8 cellular contexts compared by ENCODE assay signal in genomic region chr13:30376426-30377311, GRCh38. TPM values are rescaled to one million over a fixed set of nuclear protein-coding genes. Genes with fewer than 3 reads are reported as not detected.
DNase-seq lines count a peak whose midpoint lies in the region; ATAC-seq and TF ChIP-seq lines count a peak whose summit lies in the region.

No MANE protein-coding gene starts in this region.

- DNase-seq in CD4-positive, alpha-beta T cell: peak; percentile 52 to 70 (median 66)
- peak; percentile 53 to 80 (median 66) for DNase-seq in T-cell
- peak; percentile 55 for DNase-seq in activated naive CD8-positive, alpha-beta T cell treated with anti-CD3 and anti-CD28 coated beads, Interleukin-2, amount 50 U/mL, for 24 hours
- DNase-seq in stimulated activated CD8-positive, alpha-beta memory T cell treated with anti-CD3 and anti-CD28 coated beads, Interleukin-12 subunit alpha, Interleukin-12 subunit beta, amount 100 ng/mL, for 1 hour (ENCODE audit: low read depth): peak; percentile 43
- DNase-seq in NCI-H1930 (lab: John Stamatoyannopoulos, UW): no peak
- DNase-seq in cerebellar cortex (ENCODE audit: low spot score): no peak

- no peaks in the 10 kb centered on the region for H3K27me3 ChIP-seq in CD4-positive, alpha-beta T cell (ENCODE audit: control insufficient read depth, insufficient read depth, low read length)

- H3K36me3 Mint-ChIP-seq in CD4-positive, alpha-beta T cell (ENCODE audit: low read depth): peaks cover 5% of the 10 kb centered on the region
- no peaks in the 10 kb centered on the region for H3K36me3 Mint-ChIP-seq in T-cell
- peaks cover 2% of the 10 kb centered on the region for H3K36me3 Mint-ChIP-seq in activated naive CD8-positive, alpha-beta T cell treated with anti-CD3 and anti-CD28 coated beads, Interleukin-2, amount 50 U/mL, for 24 hours (ENCODE audit: low read depth)

- ATAC-seq in CD4-positive, alpha-beta T cell (ENCODE audit: poor library complexity): peak; percentile 60
- ATAC-seq in GM19328 (IDR thresholded peaks at IDR 0.05; ENCODE audit: unreplicated experiment) (peak; percentile 49), HG03439 (IDR thresholded peaks at IDR 0.05; ENCODE audit: unreplicated experiment) (peak; percentile 52), T-cell (replicated peaks in 1 of 4) (peak; percentile 70 to 81 (median 78))
- peak; percentile 84 for ATAC-seq in activated naive CD8-positive, alpha-beta T cell treated with anti-CD3 and anti-CD28 coated beads, Interleukin-2, amount 50 U/mL, for 24 hours

- intact Hi-C loops in CD4-positive, alpha-beta T cell (cut with DNase I, micrococcal nuclease): loop anchor here (1.0 to 10.0 kb wide), 4 partner anchors 14 to 198 kb away; partner anchors contain the start of gene UBE2L5 (in 1 of the 2)

- TF ChIP-seq CTCF in CD4-positive, alpha-beta T cell (IDR thresholded peaks at IDR 0.05): no peak

- POLR2A ChIA-PET in CD4-positive, alpha-beta T cell (lab: Charles Lee): interaction anchor here (0.5 to 7.0 kb wide), 20 partner anchors 7 to 526 kb away, joined by 3 to 254 read pairs (median 5); partner anchors contain the start of genes HMGB1, KATNAL1, UBE2L5 and UBL3
- POLR2A ChIA-PET in T-cell (lab: Charles Lee): interaction anchor here (0.6 to 1.6 kb wide), 5 partner anchors 9 to 45 kb away, joined by 3 to 4 read pairs (median 4); partner anchors contain the start of gene UBE2L5 (in 1 of the 2)

- H3K27ac ChIP-seq in CD4-positive, alpha-beta T cell (ENCODE audit: low read depth, low read length): peak overlapping the region; percentile 69

- H3K9me3 Mint-ChIP-seq in CD4-positive, alpha-beta T cell: no peaks in the 10 kb centered on the region
- H3K9me3 Mint-ChIP-seq in T-cell: no peaks in the 10 kb centered on the region
- H3K9me3 Mint-ChIP-seq in activated naive CD8-positive, alpha-beta T cell treated with anti-CD3 and anti-CD28 coated beads, Interleukin-2, amount 50 U/mL, for 24 hours: no peaks in the 10 kb centered on the region

- no peaks in the 10 kb centered on the region for H3K9me3 ChIP-seq in CD4-positive, alpha-beta T cell (ENCODE audit: control insufficient read depth, low read length)

- peak overlapping the region; percentile 84 for H3K4me3 Mint-ChIP-seq in CD4-positive, alpha-beta T cell
- peak overlapping the region; percentile 72 to 83 (median 79) for H3K4me3 Mint-ChIP-seq in T-cell
- H3K4me3 Mint-ChIP-seq in activated naive CD8-positive, alpha-beta T cell treated with anti-CD3 and anti-CD28 coated beads, Interleukin-2, amount 50 U/mL, for 24 hours: peak overlapping the region; percentile 72

- CTCF ChIA-PET in CD4-positive, alpha-beta T cell (lab: Charles Lee): interaction anchor here (0.7 to 1.3 kb wide), 2 partner anchors 17 to 69 kb away, joined by 3 to 4 read pairs; partner anchors contain the start of gene KATNAL1
- CTCF ChIA-PET in T-cell (lab: Charles Lee): interaction anchor here (0.6 to 1.7 kb wide), 8 partner anchors 12 to 566 kb away, joined by 3 to 6 read pairs (median 3); partner anchors contain the start of gene UBE2L5 (in 1 of the 2)

- H3K27ac Mint-ChIP-seq in CD4-positive, alpha-beta T cell: peak overlapping the region; percentile 93
- peak overlapping the region; percentile 97 for H3K27ac Mint-ChIP-seq in T-cell
- H3K27ac Mint-ChIP-seq in activated naive CD8-positive, alpha-beta T cell treated with anti-CD3 and anti-CD28 coated beads, Interleukin-2, amount 50 U/mL, for 24 hours: peak overlapping the region; percentile 48

- peaks cover 93% of the 10 kb centered on the region for H3K4me1 Mint-ChIP-seq in CD4-positive, alpha-beta T cell (ENCODE audit: low read depth)
- peaks cover 91 to 92% (median 92%) of the 10 kb centered on the region in 3 donors for H3K4me1 Mint-ChIP-seq in T-cell
- peaks cover 74% of the 10 kb centered on the region for H3K4me1 Mint-ChIP-seq in activated naive CD8-positive, alpha-beta T cell treated with anti-CD3 and anti-CD28 coated beads, Interleukin-2, amount 50 U/mL, for 24 hours

- no peaks in the 10 kb centered on the region for H3K27me3 Mint-ChIP-seq in CD4-positive, alpha-beta T cell
- no peaks in the 10 kb centered on the region for H3K27me3 Mint-ChIP-seq in T-cell
- H3K27me3 Mint-ChIP-seq in activated naive CD8-positive, alpha-beta T cell treated with anti-CD3 and anti-CD28 coated beads, Interleukin-2, amount 50 U/mL, for 24 hours: no peaks in the 10 kb centered on the region

RNA-seq across cellular contexts. Expression of gene UBE2L5, which starts 45.6 kb away (rescaled TPM):
- under 1 TPM in 1 of 2 experiments, not detected in 1; 0.11 TPM for total RNA-seq in CD4-positive, alpha-beta T cell
- under 1 TPM in 1 of 5 donors, not detected in 4; 0.33 TPM for total RNA-seq in T-cell

Comparison
In these comparisons a context has a peak if more than half of its experiments do, and no peak if none do; other contexts are left out.
1. DNase-seq: peak in CD4-positive, alpha-beta T cell (10 of 10), T-cell (34 of 34), activated naive CD8-positive, alpha-beta T cell treated with anti-CD3 and anti-CD28 coated beads, Interleukin-2, amount 50 U/mL, for 24 hours (single experiment) and stimulated activated CD8-positive, alpha-beta memory T cell treated with anti-CD3 and anti-CD28 coated beads, Interleukin-12 subunit alpha, Interleukin-12 subunit beta, amount 100 ng/mL, for 1 hour (single experiment); none in NCI-H1930 (0 of 2) and cerebellar cortex (single experiment).
2. Peak in every context shown above with its lines, with median percentiles within 50 percentile points of each other: ATAC-seq, H3K27ac Mint-ChIP-seq and H3K4me3 Mint-ChIP-seq.